ENCODE assay signal across 14 cellular contexts in the genomic region with DNA sequence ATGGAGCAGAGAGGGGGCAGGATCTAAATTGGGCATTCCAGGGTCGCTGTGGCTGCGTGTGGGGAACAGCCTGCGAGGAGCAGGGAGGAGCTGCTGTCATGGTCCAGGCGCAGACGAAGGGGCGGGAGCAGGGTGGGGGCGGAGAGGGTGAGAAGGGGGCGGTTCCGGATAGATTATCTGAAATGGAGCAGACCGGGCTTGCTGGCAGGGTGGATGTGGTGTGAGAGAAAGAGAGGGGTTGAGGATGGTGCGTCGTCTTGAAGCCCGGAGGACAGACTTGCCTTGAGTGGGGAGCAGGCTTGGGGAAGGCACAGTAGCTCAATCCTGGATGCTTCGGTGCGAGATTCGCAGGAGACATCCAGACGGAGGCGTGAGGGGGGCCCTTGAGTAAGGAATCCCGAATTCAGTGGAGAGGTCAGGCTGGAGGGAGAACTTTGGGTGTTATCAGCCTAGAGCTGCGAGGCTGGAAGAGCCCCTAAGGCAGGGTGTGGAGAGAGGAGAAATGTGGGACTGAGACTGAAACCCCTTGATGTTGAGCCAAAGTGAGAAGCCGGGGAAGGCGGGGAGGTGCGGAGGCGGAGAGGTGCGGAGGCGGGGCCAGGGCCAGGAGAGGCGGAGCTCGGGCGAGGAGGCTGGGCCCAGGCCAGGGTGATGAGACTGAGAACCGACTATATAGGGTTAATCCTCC. TPM values are rescaled to one million over a fixed set of nuclear protein-coding genes. Genes with fewer than 3 reads are reported as not detected.
A peak's percentile ranks its signal among the peaks of the same experiment; 100 is the strongest.
DNase-seq lines count a peak whose midpoint lies in the region; ATAC-seq, FAIRE-seq and TF ChIP-seq lines count a peak whose summit lies in the region.
"Had no signal": no experiment of that assay in that cellular context is flagged by ENCODE, and none has a peak within 500 bp of the region (broad histone marks: within the 10 kb centered on the region; RNA-seq: fewer than 3 reads in every experiment).

No MANE protein-coding gene starts in this region.

- ATAC-seq in left cardiac atrium (peak; percentile 79 to 87), omental fat pad (ENCODE audit: low FRiP score) (peak; percentile 62), HG02981 (IDR thresholded peaks at IDR 0.05; ENCODE audit: unreplicated experiment) (no peak)

- peak overlapping the region; percentile 72 for H3K27ac ChIP-seq in angular gyrus (ENCODE audit: low read depth, low read length)
- H3K27ac ChIP-seq: VCaP had no signal

- FAIRE-seq in urothelium cell line (lab: Jason Lieb, UNC), result no peak
- FAIRE-seq: HTR-8/SVneo had no signal

- intact Hi-C loops in left cardiac atrium (cut with DNase I), result no loop called here

- DNase-seq in AG20443 (ENCODE audit: low spot score), result peak; percentile 83
- DNase-seq in left cardiac atrium, result peak; percentile 59
- DNase-seq in omental fat pad (ENCODE audit: low spot score), result no peak
- no peak for DNase-seq in NCI-H2196 treated with DMSO at 0.1 percent for 48 hours (lab: John Stamatoyannopoulos, UW; ENCODE audit: unreplicated experiment)
- no peak for DNase-seq in urothelium cell line (ENCODE audit: low spot score)
- DNase-seq in RKO (ENCODE audit: low spot score), result no peak
- DNase-seq: activated naive CD4-positive, alpha-beta T cell treated with anti-CD3 and anti-CD28 coated beads, Interleukin-2, amount 50 U/mL, for 16 hours; CD4-positive, CD25-positive, alpha-beta regulatory T cell; HCEC 1CT; NCI-H774 had no signal

- no peak for TF ChIP-seq CTCF in omental fat pad (IDR thresholded peaks at IDR 0.05)

RNA-seq across cellular contexts. Expression of a gene that starts 40.7 kb away (rescaled TPM):
- under 1 TPM in 1 of 2 donors, not detected in 1; 0.26 TPM for total RNA-seq in left cardiac atrium
- total RNA-seq in omental fat pad, result not detected
- total RNA-seq: CD4-positive, CD25-positive, alpha-beta regulatory T cell had no signal

Comparison
In these comparisons a context has a peak if more than half of its experiments do, and no peak if none do; other contexts are left out.
1. DNase-seq: peak in AG20443 (single experiment) and left cardiac atrium (single experiment); none in omental fat pad (single experiment), NCI-H2196 treated with DMSO at 0.1 percent for 48 hours (single experiment), urothelium cell line (single experiment) and RKO (single experiment).